In genomic region chr9:132114102-132114707, GRCh38 we compare ENCODE assay signal across 8 cellular contexts. TPM values are rescaled to one million over a fixed set of nuclear protein-coding genes. Genes with fewer than 3 reads are reported as not detected.
DNase-seq lines count a peak whose midpoint lies in the region; ATAC-seq and TF ChIP-seq lines count a peak whose summit lies in the region.

No MANE protein-coding gene starts in this region.

- H3K4me3 ChIP-seq in tibial nerve, result no peak overlapping the region

- H3K4me1 ChIP-seq in tibial nerve, result no peaks in the 10 kb centered on the region

- ATAC-seq in HG03095 (IDR thresholded peaks at IDR 0.05; ENCODE audit: unreplicated experiment) (no peak), HG03159 (IDR thresholded peaks at IDR 0.05; ENCODE audit: unreplicated experiment) (no peak), GM21619 (IDR thresholded peaks at IDR 0.05; ENCODE audit: unreplicated experiment) (no peak)

- H3K36me3 ChIP-seq in tibial nerve, result no peaks in the 10 kb centered on the region

- H3K27ac ChIP-seq in tibial nerve, result no peak overlapping the region

- H3K27me3 ChIP-seq in tibial nerve, result peaks cover 0 to 4% of the 10 kb centered on the region in 2 donors

- TF ChIP-seq EP300 in tibial nerve (IDR thresholded peaks at IDR 0.05), result no peak

- no peaks in the 10 kb centered on the region for H3K9me3 ChIP-seq in tibial nerve

- TF ChIP-seq POLR2A in tibial nerve (IDR thresholded peaks at IDR 0.05), result no peak

- DNase-seq in H4 (ENCODE audit: low spot score) (peak; percentile 48), T-helper 1 cell (peak in 3 of 5 donors; percentile 12 to 24 (median 14)), dermis blood vessel endothelial cell (peak; percentile 76), lung microvascular endothelial cell (ENCODE audit: low read depth in 2 of 2) (peak; percentile 66 to 72), tibial nerve (ENCODE audit: low spot score in 2 of 2) (peak; percentile 22 to 32)

- TF ChIP-seq CTCF in tibial nerve (IDR thresholded peaks at IDR 0.05), result no peak

- 30 to 31% methylated on average over 18 of the region's 18 CpGs for WGBS in tibial nerve, 2 donors

RNA-seq across cellular contexts. Expression of gene MED27, which starts 34.5 kb away (rescaled TPM):
- 35.2 and 40.5 TPM in 2 replicates for total RNA-seq in H4 (2014; rRNA removed; shearing (Covaris generic))
- total RNA-seq in dermis blood vessel endothelial cell (8.5 and 10.9 TPM in 2 replicates), lung microvascular endothelial cell (10.7 and 10.9 TPM in 2 replicates), tibial nerve (10 to 100 TPM in 2 of 4 donors, 1 to 10 TPM in 2; 8.2 to 18.9 (median 11.8) TPM)

RNA-seq across cellular contexts. Expression of gene NTNG2, which starts 47.7 kb away (rescaled TPM):
- total RNA-seq in H4 (2014; rRNA removed; shearing (Covaris generic)), result 0.95 and 1.7 TPM in 2 replicates
- total RNA-seq in dermis blood vessel endothelial cell (0.05 TPM in 1 of 2 replicates, not detected in the other), lung microvascular endothelial cell (0.40 and 1.1 TPM in 2 replicates), tibial nerve (10 to 100 TPM in 1 of 4 donors, 1 to 10 TPM in 1, under 1 TPM in 2; 0.63 to 21.4 (median 1.0) TPM)

Comparison
In these comparisons a context has a peak if more than half of its experiments do, and no peak if none do; other contexts are left out.
1. DNase-seq: peak in every context shown above with its lines; median percentile 76 in dermis blood vessel endothelial cell; 69 in lung microvascular endothelial cell; 48 in H4; 27 in tibial nerve; 14 in T-helper 1 cell.